In genomic region chr19:13744179-13744578, GRCh38 we compare ENCODE assay signal across 20 cellular contexts.
"Had no signal": no experiment of that assay in that cellular context is flagged by ENCODE, and none has a peak within 500 bp of the region (broad histone marks: within the 10 kb centered on the region; RNA-seq: fewer than 3 reads in every experiment).

No MANE protein-coding gene starts in this region.

- DNase-seq: activated CD4-positive, alpha-beta T cell treated with anti-CD3 and anti-CD28 coated beads, Interleukin-2, amount 10 ng/mL, durations not matched to agents 7 days and 5 days; activated CD4-positive, CD25-positive, alpha-beta regulatory T cell treated with anti-CD3 and anti-CD28 coated beads, Interleukin-2, amount 50 U/mL, for 72 hours; activated CD8-positive, alpha-beta T cell treated with anti-CD3 and anti-CD28 coated beads, Interleukin-2, amount 10 ng/mL, durations not matched to agents 7 days and 5 days; activated gamma-delta T cell treated with Interleukin-2 at 50 U/mL for 16 hours; aorta; effector memory CD8-positive, alpha-beta T cell; heart left ventricle; left cardiac atrium; mesendoderm; naive B cell; spleen; stimulated activated CD4-positive, alpha-beta T cell treated with anti-CD3 and anti-CD28 coated beads, Interleukin-4, amount 100 ng/mL, for 1 hour; stimulated activated naive CD4-positive, alpha-beta T cell treated with Interleukin-2 at 50 U/mL for 16 hours; T-cell; WERI-Rb-1 had no signal

- ATAC-seq: activated CD8-positive, alpha-beta T cell treated with anti-CD3 and anti-CD28 coated beads, Interleukin-2, amount 10 ng/mL, durations not matched to agents 7 days and 5 days; effector memory CD8-positive, alpha-beta T cell; heart left ventricle; left cardiac atrium; T-cell had no signal

- H3K27me3 Mint-ChIP-seq: activated CD4-positive, alpha-beta T cell treated with anti-CD3 and anti-CD28 coated beads, Interleukin-2, amount 10 ng/mL, durations not matched to agents 7 days and 5 days; activated naive CD4-positive, alpha-beta T cell treated with anti-CD3 and anti-CD28 coated beads, Interleukin-2, amount 50 U/mL, for 24 hours; effector memory CD8-positive, alpha-beta T cell; naive B cell; T-cell; type B pancreatic cell had no signal

- H3K4me3 Mint-ChIP-seq: activated CD4-positive, alpha-beta T cell treated with anti-CD3 and anti-CD28 coated beads, Interleukin-2, amount 10 ng/mL, durations not matched to agents 7 days and 5 days; activated CD8-positive, alpha-beta T cell treated with anti-CD3 and anti-CD28 coated beads, Interleukin-2, amount 10 ng/mL, durations not matched to agents 7 days and 5 days; activated naive CD4-positive, alpha-beta T cell treated with anti-CD3 and anti-CD28 coated beads, Interleukin-2, amount 50 U/mL, for 24 hours; activated T-helper 1 cell treated with anti-CD3 and anti-CD28 coated beads, Interleukin-12 subunit alpha, Interleukin-12 subunit beta, Interleukin-2, Interleukin-4 antibody, amounts not matched to agents 30 ng/mL and 10 ng/mL and 1 ng/mL, durations not matched to agents 14 hours and 24 hours and 36 hours; brain; effector memory CD8-positive, alpha-beta T cell; T-cell; T-helper 2 cell treated with Interferon-gamma antibody and Interleukin-4, amounts not matched to agents 5 μg/mL and 100 μg/mL, for 36 hours; type B pancreatic cell had no signal

- H3K9me3 Mint-ChIP-seq: activated CD4-positive, alpha-beta T cell treated with anti-CD3 and anti-CD28 coated beads, Interleukin-2, amount 10 ng/mL, durations not matched to agents 7 days and 5 days; activated naive CD4-positive, alpha-beta T cell treated with anti-CD3 and anti-CD28 coated beads, Interleukin-2, amount 50 U/mL, for 24 hours; activated T-helper 1 cell treated with anti-CD3 and anti-CD28 coated beads, Interleukin-12 subunit alpha, Interleukin-12 subunit beta, Interleukin-2, Interleukin-4 antibody, amounts not matched to agents 30 ng/mL and 10 ng/mL and 1 ng/mL, durations not matched to agents 14 hours and 24 hours and 36 hours; effector memory CD8-positive, alpha-beta T cell; naive B cell; T-cell; type B pancreatic cell had no signal

- H3K36me3 Mint-ChIP-seq: T-cell had no signal

- H3K27ac Mint-ChIP-seq: activated CD4-positive, alpha-beta T cell treated with anti-CD3 and anti-CD28 coated beads, Interleukin-2, amount 10 ng/mL, durations not matched to agents 7 days and 5 days; activated CD8-positive, alpha-beta T cell treated with anti-CD3 and anti-CD28 coated beads, Interleukin-2, amount 10 ng/mL, durations not matched to agents 7 days and 5 days; activated naive CD4-positive, alpha-beta T cell treated with anti-CD3 and anti-CD28 coated beads, Interleukin-2, amount 50 U/mL, for 24 hours; activated T-helper 1 cell treated with anti-CD3 and anti-CD28 coated beads, Interleukin-12 subunit alpha, Interleukin-12 subunit beta, Interleukin-2, Interleukin-4 antibody, amounts not matched to agents 30 ng/mL and 10 ng/mL and 1 ng/mL, durations not matched to agents 14 hours and 24 hours and 36 hours; brain; effector memory CD8-positive, alpha-beta T cell; T-cell; T-helper 2 cell treated with Interferon-gamma antibody and Interleukin-4, amounts not matched to agents 5 μg/mL and 100 μg/mL, for 36 hours; type B pancreatic cell had no signal
